1 cellular context compared by ENCODE assay signal in genomic region chr7:5598769-5599371, GRCh38.
TF ChIP-seq lines count a peak whose summit lies in the region.

No MANE protein-coding gene starts in this region.

TF ChIP-seq in K562, 482 proteins besides CTCF, POLR2A, EP300 and RAD21 (continued from another document):
- TF ChIP-seq MAFK (IDR thresholded peaks at IDR 0.05; ENCODE audit: low read length) (no peak), TFAM (CRISPR knock-in tag; conservative IDR thresholded peaks at IDR 0.05) (no peak), ZNF444 (CRISPR knock-in tag; IDR thresholded peaks at IDR 0.05) (no peak), ESRRB (CRISPR knock-in tag; IDR thresholded peaks at IDR 0.05; ENCODE audit: borderline replicate concordance) (no peak), ZFP36 (IDR thresholded peaks at IDR 0.05; ENCODE audit: low read depth, low read length, partially characterized antibody) (no peak), KDM2B (CRISPR knock-in tag; IDR thresholded peaks at IDR 0.05) (no peak), TEAD4 (IDR thresholded peaks at IDR 0.05; ENCODE audit: low read length) (peak; percentile 66), TEAD4 (CRISPR knock-in tag; IDR thresholded peaks at IDR 0.05; ENCODE audit: borderline replicate concordance) (no peak), ETS1 (conservative IDR thresholded peaks at IDR 0.05; ENCODE audit: control insufficient read depth, low read depth, low read length) (peak; percentile 71), EZH2 (IDR thresholded peaks at IDR 0.05; ENCODE audit: borderline replicate concordance, low read depth, low read length) (no peak), ILF3 (IDR thresholded peaks at IDR 0.05; ENCODE audit: borderline replicate concordance) (no peak), PPARD (CRISPR knock-in tag; IDR thresholded peaks at IDR 0.05) (no peak), ZNF707 (CRISPR knock-in tag; conservative IDR thresholded peaks at IDR 0.05) (no peak), CREBBP (IDR thresholded peaks at IDR 0.05; ENCODE audit: low read depth, low read length) (no peak)
